17 cellular contexts compared by ENCODE assay signal in genomic region chr5:178333821-178334481, GRCh38.
DNase-seq lines count a peak whose midpoint lies in the region; ATAC-seq and TF ChIP-seq lines count a peak whose summit lies in the region.
"Had no signal": no experiment of that assay in that cellular context is flagged by ENCODE, and none has a peak within 500 bp of the region (broad histone marks: within the 10 kb centered on the region; RNA-seq: fewer than 3 reads in every experiment).

No MANE protein-coding gene starts in this region.

- H3K9me3 Mint-ChIP-seq in MCF 10A (ENCODE audit: unreplicated experiment) (no peaks in the 10 kb centered on the region), endodermal cell (no peaks in the 10 kb centered on the region)

- intact Hi-C loops in MCF 10A (cut with micrococcal nuclease): no loop called here
- intact Hi-C loops in breast epithelium (cut with DNase I; ENCODE audit: low total_unique reads): no loop called here
- intact Hi-C loops in sciatic nerve (cut with DNase I): no loop called here

- POLR2A ChIA-PET in MCF 10A (lab: Yijun Ruan, JAX): no interaction called here

- H3K4me3 ChIP-seq in breast epithelium (no peak overlapping the region), HL-60 (replicated peaks; ENCODE audit: insufficient read depth, low read length) (no peak overlapping the region), endodermal cell (ENCODE audit: low read length) (no peak overlapping the region)
- H3K4me3 ChIP-seq: MG63 had no signal

- H3K36me3 Mint-ChIP-seq in MCF 10A (ENCODE audit: insufficient read depth, unreplicated experiment) (no peaks in the 10 kb centered on the region), endodermal cell (ENCODE audit: low read depth) (no peaks in the 10 kb centered on the region)

- no peaks in the 10 kb centered on the region for H3K27me3 Mint-ChIP-seq in MCF 10A (ENCODE audit: insufficient read depth, unreplicated experiment)
- H3K27me3 Mint-ChIP-seq in endodermal cell (ENCODE audit: insufficient read depth): no peaks in the 10 kb centered on the region

- H3K27ac Mint-ChIP-seq in MCF 10A (ENCODE audit: low read depth, unreplicated experiment) (peak overlapping the region; percentile 39), endodermal cell (peak overlapping the region; percentile 50)

- 94 to 96% methylated on average over 18 to 21 of the region's 21 CpGs for WGBS in endodermal cell (ENCODE audit: insufficient coverage in 1 of 2, insufficient read length in 1 of 2), 2 experiments

- H3K4me1 Mint-ChIP-seq in MCF 10A (ENCODE audit: insufficient read depth, unreplicated experiment) (peaks cover 41% of the 10 kb centered on the region), endodermal cell (peaks cover 9% of the 10 kb centered on the region)

- ATAC-seq in sciatic nerve: no peak

- no peak for TF ChIP-seq CTCF in MCF 10A (IDR thresholded peaks at IDR 0.05; ENCODE audit: unreplicated experiment)
- no peak for TF ChIP-seq CTCF in breast epithelium (IDR thresholded peaks at IDR 0.05)
- no peak for TF ChIP-seq CTCF in HL-60 (IDR thresholded peaks at IDR 0.05; ENCODE audit: insufficient read depth, low read length)
- TF ChIP-seq CTCF in endodermal cell (conservative IDR thresholded peaks at IDR 0.05): no peak

- BruUV-seq in MCF 10A (replicated peaks; lab: Mats Ljungman, UMichigan): no TSS peak

- H3K36me3 ChIP-seq in breast epithelium (no peaks in the 10 kb centered on the region), endodermal cell (ENCODE audit: control insufficient read depth, insufficient read depth, low read length) (no peaks in the 10 kb centered on the region)

- TF ChIP-seq POLR2A in breast epithelium (IDR thresholded peaks at IDR 0.05): no peak

- no peaks in the 10 kb centered on the region for H3K27me3 ChIP-seq in breast epithelium
- no peaks in the 10 kb centered on the region for H3K27me3 ChIP-seq in HL-60 (ENCODE audit: insufficient read depth, poor library complexity, severe bottlenecking)
- H3K27me3 ChIP-seq in endodermal cell (ENCODE audit: control insufficient read depth, insufficient read depth, low read length, poor library complexity, severe bottlenecking): no peaks in the 10 kb centered on the region
- H3K27me3 ChIP-seq: MG63 had no signal

- no peak for DNase-seq in MCF 10A (ENCODE audit: unreplicated experiment)
- no peak for DNase-seq in breast epithelium (ENCODE audit: low spot score in 2 of 2)
- DNase-seq in HL-60 (ENCODE audit: low read depth in 1 of 2, low spot score in 1 of 2): peak in 1 of 2 experiments; percentile 27
- DNase-seq in endodermal cell: no peak
- DNase-seq in sciatic nerve (ENCODE audit: low spot score): peak; percentile 39
- DNase-seq in foreskin melanocyte: no peak
- no peak for DNase-seq in occipital lobe (lab: John Stamatoyannopoulos, UW)
- DNase-seq in midbrain (lab: John Stamatoyannopoulos, UW): no peak
- DNase-seq: C1 segment of cervical spinal cord, COR-L47, DMS153, NCI-H1930, NCI-H2171, NCI-H446 treated with DMSO at 0.1 percent for 48 hours, NCI-H82 had no signal

- H3K4me1 ChIP-seq in breast epithelium (no peaks in the 10 kb centered on the region), endodermal cell (ENCODE audit: control insufficient read depth, insufficient read depth, low read length) (no peaks in the 10 kb centered on the region)

- no peak overlapping the region for H3K9ac ChIP-seq in endodermal cell (ENCODE audit: extremely low read depth, low read length, poor library complexity, severe bottlenecking)
- H3K9ac ChIP-seq: KMS-11 had no signal

- H3K4me3 Mint-ChIP-seq in MCF 10A (ENCODE audit: unreplicated experiment): no peak overlapping the region
- no peak overlapping the region for H3K4me3 Mint-ChIP-seq in endodermal cell

- no peak overlapping the region for H3K27ac ChIP-seq in breast epithelium
- peak overlapping the region; percentile 71 for H3K27ac ChIP-seq in HL-60 (replicated peaks)
- H3K27ac ChIP-seq in endodermal cell (ENCODE audit: low read depth, low read length): no peak overlapping the region
- H3K27ac ChIP-seq: KMS-11 had no signal

- no peaks in the 10 kb centered on the region for H3K9me3 ChIP-seq in breast epithelium
- no peaks in the 10 kb centered on the region for H3K9me3 ChIP-seq in endodermal cell (ENCODE audit: control insufficient read depth, low read length)
- H3K9me3 ChIP-seq: MG63 had no signal

- CTCF ChIA-PET in MCF 10A (lab: Yijun Ruan, JAX): no interaction called here
